10 cellular contexts compared by ENCODE assay signal in genomic region chr11:12215192-12215591, GRCh38.
A peak's percentile ranks its signal among the peaks of the same experiment; 100 is the strongest.
DNase-seq lines count a peak whose midpoint lies in the region; ATAC-seq, FAIRE-seq and TF ChIP-seq lines count a peak whose summit lies in the region.
"Had no signal": no experiment of that assay in that cellular context is flagged by ENCODE, and none has a peak within 500 bp of the region (broad histone marks: within the 10 kb centered on the region; RNA-seq: fewer than 3 reads in every experiment).

No MANE protein-coding gene starts in this region.

- H3K4me3 Mint-ChIP-seq in activated naive CD8-positive, alpha-beta T cell treated with anti-CD3 and anti-CD28 coated beads, Interleukin-2, amount 50 U/mL, for 24 hours = no peak overlapping the region
- H3K4me3 Mint-ChIP-seq in activated naive CD8-positive, alpha-beta T cell treated with anti-CD3 and anti-CD28 coated beads for 36 hours = no peak overlapping the region
- H3K4me3 Mint-ChIP-seq in endodermal cell = no peak overlapping the region
- H3K4me3 Mint-ChIP-seq: activated naive CD8-positive, alpha-beta T cell treated with anti-CD3 and anti-CD28 coated beads, Interleukin-2, amount 10 ng/mL, durations not matched to agents 7 days and 5 days had no signal

- no peaks in the 10 kb centered on the region for H3K36me3 ChIP-seq in endodermal cell (ENCODE audit: control insufficient read depth, insufficient read depth, low read length)
- H3K36me3 ChIP-seq in tibial artery = peaks cover 65 to 85% (median 83%) of the 10 kb centered on the region in 3 donors

- H3K9me3 ChIP-seq in endodermal cell (ENCODE audit: control insufficient read depth, low read length) (no peaks in the 10 kb centered on the region), tibial artery (no peaks in the 10 kb centered on the region)

- no peak for ATAC-seq in activated naive CD8-positive, alpha-beta T cell treated with anti-CD3 and anti-CD28 coated beads, Interleukin-2, amount 50 U/mL, for 24 hours
- no peak for ATAC-seq in HG03439 (IDR thresholded peaks at IDR 0.05; ENCODE audit: unreplicated experiment)

- FAIRE-seq in HTR-8/SVneo (lab: Jason Lieb, UNC) = no peak

- DNase-seq in activated naive CD8-positive, alpha-beta T cell treated with anti-CD3 and anti-CD28 coated beads, Interleukin-2, amount 50 U/mL, for 24 hours = no peak
- DNase-seq in activated naive CD8-positive, alpha-beta T cell treated with anti-CD3 and anti-CD28 coated beads for 36 hours = no peak
- peak; percentile 97 for DNase-seq in NCI-H345 (lab: John Stamatoyannopoulos, UW)
- peak; percentile 66 for DNase-seq in endodermal cell
- no peak for DNase-seq in tibial artery
- no peak for DNase-seq in HTR-8/SVneo (ENCODE audit: insufficient read length, low spot score)
- no peak for DNase-seq in HUDEP-2 (lab: John Stamatoyannopoulos, UW; ENCODE audit: unreplicated experiment in 76 of 76)
- DNase-seq: activated naive CD8-positive, alpha-beta T cell treated with anti-CD3 and anti-CD28 coated beads, Interleukin-2, amount 10 ng/mL, durations not matched to agents 7 days and 5 days; NCI-H82 had no signal

- no peak overlapping the region for H3K9ac ChIP-seq in endodermal cell (ENCODE audit: extremely low read depth, low read length, poor library complexity, severe bottlenecking)

- H3K27me3 ChIP-seq in endodermal cell (ENCODE audit: control insufficient read depth, insufficient read depth, low read length, poor library complexity, severe bottlenecking) = no peaks in the 10 kb centered on the region
- H3K27me3 ChIP-seq in tibial artery = no peaks in the 10 kb centered on the region

- intact Hi-C loops in tibial artery (cut with DNase I; ENCODE audit: low total_unique reads) = no loop called here

- H3K27ac ChIP-seq in endodermal cell (ENCODE audit: low read depth, low read length) (no peak overlapping the region), tibial artery (peak overlapping the region; percentile 39 to 75)

- H3K9me3 Mint-ChIP-seq in activated naive CD8-positive, alpha-beta T cell treated with anti-CD3 and anti-CD28 coated beads, Interleukin-2, amount 50 U/mL, for 24 hours = no peaks in the 10 kb centered on the region
- H3K9me3 Mint-ChIP-seq in activated naive CD8-positive, alpha-beta T cell treated with anti-CD3 and anti-CD28 coated beads for 36 hours = no peaks in the 10 kb centered on the region
- no peaks in the 10 kb centered on the region for H3K9me3 Mint-ChIP-seq in endodermal cell
- H3K9me3 Mint-ChIP-seq: activated naive CD8-positive, alpha-beta T cell treated with anti-CD3 and anti-CD28 coated beads, Interleukin-2, amount 10 ng/mL, durations not matched to agents 7 days and 5 days had no signal

- H3K27ac Mint-ChIP-seq in activated naive CD8-positive, alpha-beta T cell treated with anti-CD3 and anti-CD28 coated beads, Interleukin-2, amount 50 U/mL, for 24 hours = peak overlapping the region; percentile 28
- no peak overlapping the region for H3K27ac Mint-ChIP-seq in activated naive CD8-positive, alpha-beta T cell treated with anti-CD3 and anti-CD28 coated beads for 36 hours
- H3K27ac Mint-ChIP-seq in endodermal cell = no peak overlapping the region
- H3K27ac Mint-ChIP-seq: activated naive CD8-positive, alpha-beta T cell treated with anti-CD3 and anti-CD28 coated beads, Interleukin-2, amount 10 ng/mL, durations not matched to agents 7 days and 5 days had no signal

- WGBS in endodermal cell (ENCODE audit: insufficient coverage in 1 of 2, insufficient read length in 1 of 2), 2 experiments = 74 to 87% methylated on average over 7 to 8 of the region's 8 CpGs

- H3K4me3 ChIP-seq in endodermal cell (ENCODE audit: low read length) (no peak overlapping the region), tibial artery (no peak overlapping the region)

- no peaks in the 10 kb centered on the region for H3K27me3 Mint-ChIP-seq in activated naive CD8-positive, alpha-beta T cell treated with anti-CD3 and anti-CD28 coated beads, Interleukin-2, amount 50 U/mL, for 24 hours
- no peaks in the 10 kb centered on the region for H3K27me3 Mint-ChIP-seq in activated naive CD8-positive, alpha-beta T cell treated with anti-CD3 and anti-CD28 coated beads for 36 hours
- H3K27me3 Mint-ChIP-seq in endodermal cell (ENCODE audit: insufficient read depth) = no peaks in the 10 kb centered on the region
- H3K27me3 Mint-ChIP-seq: activated naive CD8-positive, alpha-beta T cell treated with anti-CD3 and anti-CD28 coated beads, Interleukin-2, amount 10 ng/mL, durations not matched to agents 7 days and 5 days had no signal

- H3K4me1 Mint-ChIP-seq in activated naive CD8-positive, alpha-beta T cell treated with anti-CD3 and anti-CD28 coated beads, Interleukin-2, amount 50 U/mL, for 24 hours = peaks cover 51% of the 10 kb centered on the region
- peaks cover 22% of the 10 kb centered on the region for H3K4me1 Mint-ChIP-seq in activated naive CD8-positive, alpha-beta T cell treated with anti-CD3 and anti-CD28 coated beads for 36 hours
- H3K4me1 Mint-ChIP-seq in endodermal cell = peaks cover 21% of the 10 kb centered on the region

- TF ChIP-seq CTCF in endodermal cell (conservative IDR thresholded peaks at IDR 0.05) (no peak), tibial artery (IDR thresholded peaks at IDR 0.05) (no peak)

- H3K36me3 Mint-ChIP-seq in activated naive CD8-positive, alpha-beta T cell treated with anti-CD3 and anti-CD28 coated beads, Interleukin-2, amount 50 U/mL, for 24 hours (ENCODE audit: low read depth) = peaks cover 76% of the 10 kb centered on the region
- H3K36me3 Mint-ChIP-seq in activated naive CD8-positive, alpha-beta T cell treated with anti-CD3 and anti-CD28 coated beads for 36 hours = peaks cover 31% of the 10 kb centered on the region
- H3K36me3 Mint-ChIP-seq in endodermal cell (ENCODE audit: low read depth) = no peaks in the 10 kb centered on the region

- H3K4me1 ChIP-seq in endodermal cell (ENCODE audit: control insufficient read depth, insufficient read depth, low read length) (peaks cover 6% of the 10 kb centered on the region), tibial artery (peaks cover 0 to 49% (median 38%) of the 10 kb centered on the region in 4 donors)

Comparison
In these comparisons a context has a peak if more than half of its experiments do, and no peak if none do; other contexts are left out.
1. DNase-seq: peak in NCI-H345 (single experiment) and endodermal cell (single experiment); none in activated naive CD8-positive, alpha-beta T cell treated with anti-CD3 and anti-CD28 coated beads, Interleukin-2, amount 50 U/mL, for 24 hours (single experiment), activated naive CD8-positive, alpha-beta T cell treated with anti-CD3 and anti-CD28 coated beads for 36 hours (single experiment), tibial artery (0 of 2), HTR-8/SVneo (single experiment) and HUDEP-2 (0 of 76).